ENCODE assay signal across 8 cellular contexts in genomic region chr21:37370152-37371040, GRCh38. TPM values are rescaled to one million over a fixed set of nuclear protein-coding genes. Genes with fewer than 3 reads are reported as not detected.
DNase-seq lines count a peak whose midpoint lies in the region; ATAC-seq and TF ChIP-seq lines count a peak whose summit lies in the region.

No MANE protein-coding gene starts in this region.

- peak overlapping the region; percentile 91 to 92 for H3K4me3 Mint-ChIP-seq in activated T-cell treated with anti-CD3 and anti-CD28 coated beads, Interleukin-2, amount 50 U/mL, for 72 hours
- H3K4me3 Mint-ChIP-seq in nephron progenitor cell = peak overlapping the region; percentile 90

- ATAC-seq in activated T-cell treated with anti-CD3 and anti-CD28 coated beads, Interleukin-2, amount 50 U/mL, for 72 hours (replicated peaks in 1 of 2) = no peak

- peaks cover 2 to 4% of the 10 kb centered on the region in 2 donors for H3K36me3 Mint-ChIP-seq in activated T-cell treated with anti-CD3 and anti-CD28 coated beads, Interleukin-2, amount 50 U/mL, for 72 hours (ENCODE audit: insufficient read depth in 2 of 2)
- peaks cover 36% of the 10 kb centered on the region for H3K36me3 Mint-ChIP-seq in nephron progenitor cell (ENCODE audit: low read depth)

- no peaks in the 10 kb centered on the region for H3K27me3 ChIP-seq in breast epithelium

- H3K4me1 Mint-ChIP-seq in activated T-cell treated with anti-CD3 and anti-CD28 coated beads, Interleukin-2, amount 50 U/mL, for 72 hours (ENCODE audit: low read depth) = peaks cover 70% of the 10 kb centered on the region
- peaks cover 58% of the 10 kb centered on the region for H3K4me1 Mint-ChIP-seq in nephron progenitor cell

- H3K27me3 Mint-ChIP-seq in activated T-cell treated with anti-CD3 and anti-CD28 coated beads, Interleukin-2, amount 50 U/mL, for 72 hours (ENCODE audit: low read depth) = no peaks in the 10 kb centered on the region
- H3K27me3 Mint-ChIP-seq in nephron progenitor cell (ENCODE audit: low read depth, poor library complexity) = peaks cover 3% of the 10 kb centered on the region

- H3K4me3 ChIP-seq in breast epithelium = peak overlapping the region in 2 of 3 donors; percentile 79 to 95

- TF ChIP-seq CTCF in breast epithelium (IDR thresholded peaks at IDR 0.05) (no peak), nephron progenitor cell (IDR thresholded peaks at IDR 0.05) (no peak)

- no peak for TF ChIP-seq POLR2A in breast epithelium (IDR thresholded peaks at IDR 0.05)

- peak overlapping the region; percentile 56 to 99 for H3K27ac ChIP-seq in breast epithelium

- peak overlapping the region; percentile 94 for H3K27ac Mint-ChIP-seq in activated T-cell treated with anti-CD3 and anti-CD28 coated beads, Interleukin-2, amount 50 U/mL, for 72 hours
- H3K27ac Mint-ChIP-seq in nephron progenitor cell = peak overlapping the region; percentile 26

- intact Hi-C loops in breast epithelium (cut with DNase I; ENCODE audit: low total_unique reads) = no loop called here

- no peak for DNase-seq in activated T-cell treated with anti-CD3 and anti-CD28 coated beads, Interleukin-2, amount 50 U/mL, for 72 hours
- DNase-seq in activated T-cell treated with anti-CD3 and anti-CD28 coated beads, Interleukin-2, amount 50 U/mL, for 48 hours = no peak
- peak; percentile 62 for DNase-seq in M059J (ENCODE audit: low read depth)
- DNase-seq in breast epithelium (ENCODE audit: low spot score in 2 of 2) = no peak
- DNase-seq in nephron progenitor cell = no peak
- no peak for DNase-seq in NCI-H1105 (lab: John Stamatoyannopoulos, UW)
- DNase-seq in putamen (ENCODE audit: low spot score) = no peak
- no peak for DNase-seq in stimulated activated CD4-positive, alpha-beta T cell treated with anti-CD3 and anti-CD28 coated beads, Interleukin-15, amount 100 ng/mL, for 24 hours

- no peaks in the 10 kb centered on the region for H3K9me3 ChIP-seq in breast epithelium

- no peaks in the 10 kb centered on the region for H3K36me3 ChIP-seq in breast epithelium

- peaks cover 0 to 10% of the 10 kb centered on the region in 2 donors for H3K4me1 ChIP-seq in breast epithelium

- H3K9me3 Mint-ChIP-seq in activated T-cell treated with anti-CD3 and anti-CD28 coated beads, Interleukin-2, amount 50 U/mL, for 72 hours = no peaks in the 10 kb centered on the region
- peaks cover 10% of the 10 kb centered on the region for H3K9me3 Mint-ChIP-seq in nephron progenitor cell

RNA-seq across cellular contexts. Expression of gene DYRK1A, which starts 3.8 kb away (rescaled TPM):
- 10 to 100 TPM; 82.9 to 85.0 TPM for total RNA-seq in activated T-cell treated with anti-CD3 and anti-CD28 coated beads, Interleukin-2, amount 50 U/mL, for 72 hours
- total RNA-seq in M059J (2014; rRNA removed; shearing (Covaris generic)) = 55.5 and 79.8 TPM in 2 replicates
- 100 to 1,000 TPM in 1 of 3 donors, 10 to 100 TPM in 2; 71.7 to 138 (median 93.1) TPM for total RNA-seq in breast epithelium
